ENCODE assay signal across 8 cellular contexts in the genomic region with DNA sequence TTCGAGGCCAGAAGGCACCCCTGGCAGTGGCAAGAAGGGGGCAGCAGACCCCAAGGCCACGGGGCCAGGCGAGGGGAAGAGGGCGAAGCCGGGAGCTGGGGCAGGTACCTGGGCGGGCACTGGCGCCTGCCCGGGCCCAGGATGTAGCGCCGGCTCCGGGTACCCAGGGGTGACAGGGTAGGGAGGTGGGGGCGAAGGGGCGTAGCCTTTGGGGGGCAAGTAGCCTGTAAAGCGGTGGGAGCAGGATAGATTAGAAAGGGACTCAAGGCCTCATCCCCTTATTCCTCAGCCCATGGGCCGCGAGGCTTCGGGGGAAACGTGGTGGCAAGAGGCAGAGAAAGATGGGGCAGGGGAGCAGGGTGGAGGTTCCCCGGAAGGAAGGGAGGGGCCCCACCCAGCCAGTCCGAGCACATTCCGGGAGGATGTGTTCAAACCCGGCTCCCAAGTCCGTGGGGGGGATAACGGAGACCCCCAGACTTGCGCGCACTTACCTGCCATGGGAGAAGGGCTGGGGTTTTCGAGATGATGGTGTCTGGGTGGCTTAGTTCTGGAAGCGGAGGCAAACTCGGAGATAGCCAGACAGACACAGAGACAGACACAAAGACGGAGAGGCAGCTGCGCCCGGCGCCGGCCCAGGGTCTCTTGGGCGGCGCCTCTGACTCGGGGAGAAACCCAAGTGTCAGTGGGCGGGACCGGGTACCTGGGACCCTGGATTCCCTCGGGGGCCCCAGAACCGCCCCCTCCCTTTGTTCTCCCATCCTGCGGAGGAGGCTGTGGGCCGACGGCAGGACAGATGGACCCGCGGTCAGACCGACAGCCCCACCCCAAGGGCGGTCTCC. TPM values are rescaled to one million over a fixed set of nuclear protein-coding genes. Genes with fewer than 3 reads are reported as not detected.
DNase-seq lines count a peak whose midpoint lies in the region; ATAC-seq, FAIRE-seq and TF ChIP-seq lines count a peak whose summit lies in the region.

No MANE protein-coding gene starts in this region.

- H3K4me1 Mint-ChIP-seq in activated T-cell treated with anti-CD3 and anti-CD28 coated beads, Interleukin-2, amount 50 U/mL, for 4 hours (ENCODE audit: low read depth): peaks cover 29% of the 10 kb centered on the region

- H3K4me1 ChIP-seq in HAP-1 (peaks cover 6% of the 10 kb centered on the region), pancreas (peaks cover 0 to 9% (median 0%) of the 10 kb centered on the region in 3 donors)

- H3K36me3 Mint-ChIP-seq in activated T-cell treated with anti-CD3 and anti-CD28 coated beads, Interleukin-2, amount 50 U/mL, for 4 hours (ENCODE audit: insufficient read depth): peaks cover 14% of the 10 kb centered on the region

- H3K27ac ChIP-seq in pancreas: peak overlapping the region; percentile 85 to 94 (median 91)

- peak overlapping the region; percentile 92 for H3K4me3 ChIP-seq in GM12875 (ENCODE audit: low read depth, low read length)
- peak overlapping the region; percentile 61 for H3K4me3 ChIP-seq in HAP-1
- H3K4me3 ChIP-seq in fibroblast of the aortic adventitia (ENCODE audit: low read depth, low read length): peak overlapping the region; percentile 84
- peak overlapping the region; percentile 63 to 82 (median 71) for H3K4me3 ChIP-seq in pancreas

- 10 to 11% methylated on average over 39 to 48 of the region's 48 CpGs for WGBS in pancreas, 2 donors

- in situ Hi-C loops in HAP-1 (cut with MboI; ENCODE audit: low sequenced_read_pairs): no loop called here

- H3K36me3 ChIP-seq in HAP-1 (replicated peaks): no peaks in the 10 kb centered on the region; the same call in 1 of the 2 replicates
- peaks cover 0 to 8% (median 0%) of the 10 kb centered on the region in 3 donors for H3K36me3 ChIP-seq in pancreas

- intact Hi-C loops in pancreas (cut with DNase I): no loop called here

- H3K27me3 ChIP-seq in HAP-1 (ENCODE audit: low read depth): no peaks in the 10 kb centered on the region
- H3K27me3 ChIP-seq in pancreas: no peaks in the 10 kb centered on the region

- peak; percentile 55 to 57 for ATAC-seq in activated T-cell treated with anti-CD3 and anti-CD28 coated beads, Interleukin-2, amount 50 U/mL, for 4 hours
- peak; percentile 10 to 41 (median 28) for ATAC-seq in pancreas

- no peaks in the 10 kb centered on the region for H3K27me3 Mint-ChIP-seq in activated T-cell treated with anti-CD3 and anti-CD28 coated beads, Interleukin-2, amount 50 U/mL, for 4 hours (ENCODE audit: low read depth)

- TF ChIP-seq CTCF in GM12875 (IDR thresholded peaks at IDR 0.05; ENCODE audit: borderline replicate concordance, insufficient read depth, low read depth, low read length): peak; percentile 17; the same call in 1 of the 2 replicates
- TF ChIP-seq CTCF in fibroblast of the aortic adventitia (IDR thresholded peaks at IDR 0.05; ENCODE audit: insufficient read depth, low read length): peak; percentile 10
- TF ChIP-seq CTCF in pancreas (IDR thresholded peaks at IDR 0.05): no peak

- no peaks in the 10 kb centered on the region for H3K9me3 Mint-ChIP-seq in activated T-cell treated with anti-CD3 and anti-CD28 coated beads, Interleukin-2, amount 50 U/mL, for 4 hours

- no peak for FAIRE-seq in pancreas (lab: Jason Lieb, UNC)

- H3K9me3 ChIP-seq in HAP-1: no peaks in the 10 kb centered on the region
- H3K9me3 ChIP-seq in pancreas: no peaks in the 10 kb centered on the region

- DNase-seq in HAP-1 (ENCODE audit: low spot score in 2 of 2): peak; percentile 56 to 79
- DNase-seq in NCI-H1105 treated with DMSO at 0.1 percent for 48 hours (lab: John Stamatoyannopoulos, UW): peak; percentile 84
- DNase-seq in activated T-cell treated with anti-CD3 and anti-CD28 coated beads, Interleukin-2, amount 50 U/mL, for 4 hours: peak; percentile 57
- no peak for DNase-seq in fibroblast of the aortic adventitia (ENCODE audit: low read depth)
- DNase-seq in pancreas: peak in 2 of 6 donors; percentile 51 to 75
- no peak for DNase-seq in NCI-H446 treated with DMSO at 0.1 percent for 48 hours (lab: John Stamatoyannopoulos, UW)
- DNase-seq in SIG-M5 (lab: John Stamatoyannopoulos, UW): no peak

- peak overlapping the region; percentile 92 for H3K4me3 Mint-ChIP-seq in activated T-cell treated with anti-CD3 and anti-CD28 coated beads, Interleukin-2, amount 50 U/mL, for 4 hours

RNA-seq across cellular contexts. Expression of a gene that starts 0.5 kb away (rescaled TPM):
- total RNA-seq in activated T-cell treated with anti-CD3 and anti-CD28 coated beads, Interleukin-2, amount 50 U/mL, for 4 hours: 10 to 100 TPM; 67.7 to 69.1 (median 68.9) TPM
- total RNA-seq in fibroblast of the aortic adventitia (ENCODE audit: low replicate concordance) (19.5 and 26.9 TPM in 2 replicates), pancreas (10 to 100 TPM in 2 of 6 donors, 1 to 10 TPM in 4; 6.5 to 15.6 (median 9.0) TPM)
- 10 to 100 TPM; 14.0 to 20.1 TPM for polyA plus RNA-seq in pancreas

RNA-seq across cellular contexts. Expression of a gene that starts 10.1 kb away (rescaled TPM):
- total RNA-seq in activated T-cell treated with anti-CD3 and anti-CD28 coated beads, Interleukin-2, amount 50 U/mL, for 4 hours: 10 to 100 TPM; 29.9 to 33.4 (median 32.0) TPM
- total RNA-seq in fibroblast of the aortic adventitia (ENCODE audit: low replicate concordance) (21.7 and 43.7 TPM in 2 replicates), pancreas (10 to 100 TPM; 32.8 to 53.5 (median 43.1) TPM)
- polyA plus RNA-seq in pancreas: 100 to 1,000 TPM in 1 of 2 donors, 10 to 100 TPM in 1; 88.3 to 119 TPM

RNA-seq across cellular contexts. Expression of a gene that starts 12.9 kb away (rescaled TPM):
- 1 to 10 TPM; 5.6 to 7.4 (median 6.0) TPM for total RNA-seq in activated T-cell treated with anti-CD3 and anti-CD28 coated beads, Interleukin-2, amount 50 U/mL, for 4 hours
- total RNA-seq in fibroblast of the aortic adventitia (ENCODE audit: low replicate concordance) (under 0.01 TPM in 1 of 2 replicates, not detected in the other), pancreas (1 to 10 TPM; 4.9 to 9.0 (median 5.7) TPM)
- 10 to 100 TPM; 10.8 to 13.8 TPM for polyA plus RNA-seq in pancreas

RNA-seq across cellular contexts. Expression of a gene that starts 13.8 kb away (rescaled TPM):
- total RNA-seq in activated T-cell treated with anti-CD3 and anti-CD28 coated beads, Interleukin-2, amount 50 U/mL, for 4 hours: 1 to 10 TPM; 4.9 to 6.4 (median 5.9) TPM
- 7.0 and 20.3 TPM in 2 replicates for total RNA-seq in fibroblast of the aortic adventitia (ENCODE audit: low replicate concordance)
- 1 to 10 TPM; 2.9 to 8.4 (median 4.5) TPM for total RNA-seq in pancreas
- 10 to 100 TPM in 1 of 2 donors, 1 to 10 TPM in 1; 7.4 to 13.7 TPM for polyA plus RNA-seq in pancreas

RNA-seq across cellular contexts. Expression of a gene that starts 26.3 kb away (rescaled TPM):
- not detected for total RNA-seq in activated T-cell treated with anti-CD3 and anti-CD28 coated beads, Interleukin-2, amount 50 U/mL, for 4 hours
- not detected in 2 replicates for total RNA-seq in fibroblast of the aortic adventitia (ENCODE audit: low replicate concordance)
- not detected for total RNA-seq in pancreas
- not detected for polyA plus RNA-seq in pancreas

Comparison
In these comparisons a context has a peak if more than half of its experiments do, and no peak if none do; other contexts are left out.
1. CTCF ChIP-seq: peak in GM12875 (single experiment) and fibroblast of the aortic adventitia (single experiment); none in pancreas (0 of 4).
2. DNase-seq: peak in HAP-1 (2 of 2), NCI-H1105 treated with DMSO at 0.1 percent for 48 hours (single experiment) and activated T-cell treated with anti-CD3 and anti-CD28 coated beads, Interleukin-2, amount 50 U/mL, for 4 hours (single experiment); none in fibroblast of the aortic adventitia (single experiment), NCI-H446 treated with DMSO at 0.1 percent for 48 hours (single experiment) and SIG-M5 (single experiment).
3. Peak in every context shown above with its lines, with median percentiles within 50 percentile points of each other: H3K4me3 ChIP-seq.